In genomic region chr7:121071132-121071531, GRCh38 we compare ENCODE assay signal across 20 cellular contexts.
DNase-seq lines count a peak whose midpoint lies in the region; ATAC-seq, FAIRE-seq and TF ChIP-seq lines count a peak whose summit lies in the region.
"Had no signal": no experiment of that assay in that cellular context is flagged by ENCODE, and none has a peak within 500 bp of the region (broad histone marks: within the 10 kb centered on the region; RNA-seq: fewer than 3 reads in every experiment).

No MANE protein-coding gene starts in this region.

- in situ Hi-C loops in GM23248 (cut with MboI), result no loop called here

- no peaks in the 10 kb centered on the region for H3K9me1 ChIP-seq in keratinocyte (ENCODE audit: control insufficient read depth, extremely low read depth, insufficient read depth, low read length)

- H3K4me1 ChIP-seq in left ventricle myocardium inferior (peaks cover 26% of the 10 kb centered on the region), keratinocyte (ENCODE audit: control insufficient read depth, extremely low read depth, insufficient read depth, low read length) (peaks cover 11% of the 10 kb centered on the region), tibial artery (peaks cover 0 to 66% (median 16%) of the 10 kb centered on the region in 4 donors), GM23248 (ENCODE audit: insufficient read depth) (peaks cover 16% of the 10 kb centered on the region)
- H3K4me1 ChIP-seq: A549, Caco-2 had no signal

- H3K27ac ChIP-seq in left ventricle myocardium inferior (replicated peaks) (peak overlapping the region; percentile 78), keratinocyte (ENCODE audit: control insufficient read depth, insufficient read depth, low read length) (no peak overlapping the region), tibial artery (peak overlapping the region; percentile 75 to 77), GM23248 (no peak overlapping the region)
- H3K27ac ChIP-seq: 22Rv1, A549, C4-2B had no signal

- TF ChIP-seq CTCF in left ventricle myocardium inferior (IDR thresholded peaks at IDR 0.05; ENCODE audit: borderline replicate concordance), result no peak
- no peak for TF ChIP-seq CTCF in keratinocyte (optimal IDR thresholded peaks at IDR 0.05 in 1 of 3, IDR thresholded peaks at IDR 0.05 in 1 of 3, conservative IDR thresholded peaks at IDR 0.05 in 1 of 3; ENCODE audit: extremely low read depth in 1 of 3, insufficient read depth in 2 of 3, low read length in 3 of 3)
- no peak for TF ChIP-seq CTCF in tibial artery (IDR thresholded peaks at IDR 0.05)

- FAIRE-seq in keratinocyte (lab: Jason Lieb, UNC) (no peak), GM19239 (lab: Jason Lieb, UNC) (no peak)
- FAIRE-seq: A549, D721Med, G401.6, H54, HTR-8/SVneo had no signal

- no peak for DNase-seq in left ventricle myocardium inferior
- no peak for DNase-seq in left ventricle myocardium superior
- no peak for DNase-seq in keratinocyte (ENCODE audit: low read depth, low spot score)
- DNase-seq in tibial artery, result no peak
- no peak for DNase-seq in GM19239 (ENCODE audit: insufficient read length, low spot score)
- DNase-seq in midbrain (lab: John Stamatoyannopoulos, UW), result no peak
- DNase-seq in GM23248, result no peak
- DNase-seq: AML-193; Caco-2; CD4-positive, alpha-beta T cell; HCEC 1CT; KG1 had no signal

- no peaks in the 10 kb centered on the region for H3K36me3 ChIP-seq in left ventricle myocardium inferior
- H3K36me3 ChIP-seq in keratinocyte (ENCODE audit: control insufficient read depth in 2 of 2, extremely low read depth in 1 of 2, insufficient read depth in 2 of 2, low read length in 2 of 2), result no peaks in the 10 kb centered on the region
- H3K36me3 ChIP-seq in tibial artery, result no peaks in the 10 kb centered on the region
- no peaks in the 10 kb centered on the region for H3K36me3 ChIP-seq in GM23248 (ENCODE audit: low read depth)

- H3K4me3 ChIP-seq in left ventricle myocardium inferior (no peak overlapping the region), keratinocyte (ENCODE audit: control insufficient read depth in 2 of 3, extremely low read depth in 1 of 3, insufficient read depth in 2 of 3, low read depth in 1 of 3, low read length in 3 of 3) (no peak overlapping the region), tibial artery (no peak overlapping the region), GM23248 (no peak overlapping the region)
- H3K4me3 ChIP-seq: A549, GM23338 had no signal

- 96 to 100% methylated on average over 1 of the region's 1 CpG for WGBS in GM23248 (ENCODE audit: low coverage in 1 of 2, low lambda C conversion rate in 2 of 2, missing lambda C conversion rate in 2 of 2), 2 experiments

- dilution Hi-C loops in keratinocyte (cut with MboI; ENCODE audit: extremely low pct_ligation_motif_present, low sequenced_read_pairs), result no loop called here

- H3K79me2 ChIP-seq in keratinocyte (ENCODE audit: control insufficient read depth, insufficient read depth, low read length) (no peaks in the 10 kb centered on the region), GM23248 (ENCODE audit: insufficient read depth) (no peaks in the 10 kb centered on the region)

- H3K9me2 ChIP-seq in GM23248 (ENCODE audit: insufficient read depth), result no peaks in the 10 kb centered on the region

- H3K27me3 ChIP-seq in left ventricle myocardium inferior (ENCODE audit: low read depth) (no peaks in the 10 kb centered on the region), keratinocyte (ENCODE audit: control insufficient read depth, extremely low read depth, insufficient read depth, low read length) (no peaks in the 10 kb centered on the region), tibial artery (no peaks in the 10 kb centered on the region), GM23248 (replicated peaks; ENCODE audit: insufficient read depth) (no peaks in the 10 kb centered on the region)

- H4K20me1 ChIP-seq in keratinocyte (ENCODE audit: control insufficient read depth, extremely low read depth, insufficient read depth, low read length) (no peaks in the 10 kb centered on the region), GM23248 (ENCODE audit: insufficient read depth) (no peaks in the 10 kb centered on the region)

- intact Hi-C loops in left ventricle myocardium inferior (cut with micrococcal nuclease) (no loop called here), left ventricle myocardium superior (cut with micrococcal nuclease) (no loop called here), tibial artery (cut with DNase I; ENCODE audit: low total_unique reads) (no loop called here)

- H3K9me3 ChIP-seq in left ventricle myocardium inferior (replicated peaks), result no peaks in the 10 kb centered on the region
- H3K9me3 ChIP-seq in keratinocyte (ENCODE audit: control insufficient read depth, low read depth, low read length), result no peaks in the 10 kb centered on the region
- H3K9me3 ChIP-seq in tibial artery, result no peaks in the 10 kb centered on the region
- H3K9me3 ChIP-seq in GM23248 (ENCODE audit: low read depth), result no peaks in the 10 kb centered on the region
- H3K9me3 ChIP-seq: A549, Caco-2 had no signal

- peaks cover 10% of the 10 kb centered on the region; the same call in 1 of the 2 replicates for H3F3A ChIP-seq in GM23248 (ENCODE audit: insufficient read depth)

- H3K4me2 ChIP-seq in keratinocyte (ENCODE audit: control insufficient read depth, extremely low read depth, insufficient read depth, low read depth, low read length) (no peak overlapping the region), GM23248 (ENCODE audit: unreplicated experiment) (no peak overlapping the region)
- H3K4me2 ChIP-seq: A549, GM23338 had no signal

- ATAC-seq in left ventricle myocardium superior, result no peak
- ATAC-seq: A549, GM23338 had no signal

- H3K9ac ChIP-seq in keratinocyte (ENCODE audit: control insufficient read depth, extremely low read depth, insufficient read depth, low read length) (no peak overlapping the region), GM23248 (no peak overlapping the region)

- H2AFZ ChIP-seq in keratinocyte (ENCODE audit: control insufficient read depth, low read length) (peak overlapping the region; percentile 9), GM23248 (no peak overlapping the region)
- H2AFZ ChIP-seq: GM23338 had no signal

Comparison
In these comparisons a context has a peak if more than half of its experiments do, and no peak if none do; other contexts are left out.
1. H3K27ac ChIP-seq: peak in left ventricle myocardium inferior (single experiment) and tibial artery (2 of 2); none in keratinocyte (single experiment) and GM23248 (single experiment).